In genomic region chr20:58219342-58219700, GRCh38 we compare ENCODE assay signal across 1 cellular context.
TF ChIP-seq lines count a peak whose summit lies in the region.

No MANE protein-coding gene starts in this region.

TF ChIP-seq in K562, 482 proteins besides CTCF, POLR2A, EP300 and RAD21 (continued from another document):
- TF ChIP-seq CREM (IDR thresholded peaks at IDR 0.05; ENCODE audit: low read depth), result 0 out of 2 replicates have a peak, but pooled peaks have one; percentile 22
- peak; percentile 42; the same call in 1 of the 2 replicates for TF ChIP-seq JUN (IDR thresholded peaks at IDR 0.05; ENCODE audit: borderline replicate concordance, low read depth, low read length)
- no peak for TF ChIP-seq JUN (CRISPR knock-in tag; IDR thresholded peaks at IDR 0.05; ENCODE audit: borderline replicate concordance)
- TF ChIP-seq, protein P1, sequence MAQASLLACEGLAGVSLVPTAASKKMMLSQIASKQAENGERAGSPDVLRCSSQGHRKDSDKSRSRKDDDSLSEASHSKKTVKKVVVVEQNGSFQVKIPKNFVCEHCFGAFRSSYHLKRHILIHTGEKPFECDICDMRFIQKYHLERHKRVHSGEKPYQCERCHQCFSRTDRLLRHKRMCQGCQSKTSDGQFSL (CRISPR knock-in tag; IDR thresholded peaks at IDR 0.05), result no peak
- TF ChIP-seq, protein P1 (tag; IDR thresholded peaks at IDR 0.05), result no peak
- peak; percentile 88 for TF ChIP-seq ATF3 (IDR thresholded peaks at IDR 0.05)
- TF ChIP-seq ATF3 (CRISPR knock-in tag; conservative IDR thresholded peaks at IDR 0.05), result no peak
- TF ChIP-seq, protein P2, sequence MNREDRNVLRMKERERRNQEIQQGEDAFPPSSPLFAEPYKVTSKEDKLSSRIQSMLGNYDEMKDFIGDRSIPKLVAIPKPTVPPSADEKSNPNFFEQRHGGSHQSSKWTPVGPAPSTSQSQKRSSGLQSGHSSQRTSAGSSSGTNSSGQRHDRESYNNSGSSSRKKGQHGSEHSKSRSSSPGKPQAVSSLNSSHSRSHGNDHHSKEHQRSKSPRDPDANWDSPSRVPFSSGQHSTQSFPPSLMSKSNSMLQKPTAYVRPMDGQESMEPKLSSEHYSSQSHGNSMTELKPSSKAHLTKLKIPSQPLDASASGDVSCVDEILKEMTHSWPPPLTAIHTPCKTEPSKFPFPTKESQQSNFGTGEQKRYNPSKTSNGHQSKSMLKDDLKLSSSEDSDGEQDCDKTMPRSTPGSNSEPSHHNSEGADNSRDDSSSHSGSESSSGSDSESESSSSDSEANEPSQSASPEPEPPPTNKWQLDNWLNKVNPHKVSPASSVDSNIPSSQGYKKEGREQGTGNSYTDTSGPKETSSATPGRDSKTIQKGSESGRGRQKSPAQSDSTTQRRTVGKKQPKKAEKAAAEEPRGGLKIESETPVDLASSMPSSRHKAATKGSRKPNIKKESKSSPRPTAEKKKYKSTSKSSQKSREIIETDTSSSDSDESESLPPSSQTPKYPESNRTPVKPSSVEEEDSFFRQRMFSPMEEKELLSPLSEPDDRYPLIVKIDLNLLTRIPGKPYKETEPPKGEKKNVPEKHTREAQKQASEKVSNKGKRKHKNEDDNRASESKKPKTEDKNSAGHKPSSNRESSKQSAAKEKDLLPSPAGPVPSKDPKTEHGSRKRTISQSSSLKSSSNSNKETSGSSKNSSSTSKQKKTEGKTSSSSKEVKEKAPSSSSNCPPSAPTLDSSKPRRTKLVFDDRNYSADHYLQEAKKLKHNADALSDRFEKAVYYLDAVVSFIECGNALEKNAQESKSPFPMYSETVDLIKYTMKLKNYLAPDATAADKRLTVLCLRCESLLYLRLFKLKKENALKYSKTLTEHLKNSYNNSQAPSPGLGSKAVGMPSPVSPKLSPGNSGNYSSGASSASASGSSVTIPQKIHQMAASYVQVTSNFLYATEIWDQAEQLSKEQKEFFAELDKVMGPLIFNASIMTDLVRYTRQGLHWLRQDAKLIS (CRISPR knock-in tag; IDR thresholded peaks at IDR 0.05), result no peak
- TF ChIP-seq, protein P3, sequence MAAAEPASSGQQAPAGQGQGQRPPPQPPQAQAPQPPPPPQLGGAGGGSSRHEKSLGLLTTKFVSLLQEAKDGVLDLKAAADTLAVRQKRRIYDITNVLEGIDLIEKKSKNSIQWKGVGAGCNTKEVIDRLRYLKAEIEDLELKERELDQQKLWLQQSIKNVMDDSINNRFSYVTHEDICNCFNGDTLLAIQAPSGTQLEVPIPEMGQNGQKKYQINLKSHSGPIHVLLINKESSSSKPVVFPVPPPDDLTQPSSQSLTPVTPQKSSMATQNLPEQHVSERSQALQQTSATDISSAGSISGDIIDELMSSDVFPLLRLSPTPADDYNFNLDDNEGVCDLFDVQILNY (CRISPR knock-in tag; IDR thresholded peaks at IDR 0.05), result no peak
- no peak for TF ChIP-seq CC2D1A (IDR thresholded peaks at IDR 0.05)
- 0 out of 2 replicates have a peak, but pooled peaks have one; percentile 35 for TF ChIP-seq TEAD4 (IDR thresholded peaks at IDR 0.05; ENCODE audit: low read length)
- TF ChIP-seq TEAD4 (CRISPR knock-in tag; IDR thresholded peaks at IDR 0.05; ENCODE audit: borderline replicate concordance), result no peak
- TF ChIP-seq ZNF695 (CRISPR knock-in tag; IDR thresholded peaks at IDR 0.05), result no peak
- TF ChIP-seq, protein P4, sequence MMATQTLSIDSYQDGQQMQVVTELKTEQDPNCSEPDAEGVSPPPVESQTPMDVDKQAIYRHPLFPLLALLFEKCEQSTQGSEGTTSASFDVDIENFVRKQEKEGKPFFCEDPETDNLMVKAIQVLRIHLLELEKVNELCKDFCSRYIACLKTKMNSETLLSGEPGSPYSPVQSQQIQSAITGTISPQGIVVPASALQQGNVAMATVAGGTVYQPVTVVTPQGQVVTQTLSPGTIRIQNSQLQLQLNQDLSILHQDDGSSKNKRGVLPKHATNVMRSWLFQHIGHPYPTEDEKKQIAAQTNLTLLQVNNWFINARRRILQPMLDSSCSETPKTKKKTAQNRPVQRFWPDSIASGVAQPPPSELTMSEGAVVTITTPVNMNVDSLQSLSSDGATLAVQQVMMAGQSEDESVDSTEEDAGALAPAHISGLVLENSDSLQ (IDR thresholded peaks at IDR 0.05), result 0 out of 2 replicates have a peak, but pooled peaks have one; percentile 8
